Comparison of ENCODE assay signal across 21 cellular contexts in genomic region chr4:95087657-95088455, GRCh38.
A peak's percentile ranks its signal among the peaks of the same experiment; 100 is the strongest.
DNase-seq lines count a peak whose midpoint lies in the region; ATAC-seq, FAIRE-seq and TF ChIP-seq lines count a peak whose summit lies in the region.
"Had no signal": no experiment of that assay in that cellular context is flagged by ENCODE, and none has a peak within 500 bp of the region (broad histone marks: within the 10 kb centered on the region; RNA-seq: fewer than 3 reads in every experiment).

No MANE protein-coding gene starts in this region.

- BruUV-seq in Caco-2 (replicated peaks; lab: Mats Ljungman, UMichigan): no TSS peak

- ATAC-seq in heart left ventricle: no peak
- ATAC-seq: activated T-helper 17 cell treated with anti-CD3 and anti-CD28 coated beads, Interleukin-2, amount 50 U/mL, for 72 hours; naive thymus-derived CD8-positive, alpha-beta T cell had no signal

- FAIRE-seq in bronchial epithelial cell (lab: Jason Lieb, UNC): no peak
- FAIRE-seq: TTC549 had no signal

- 85 to 96% (median 91%) methylated on average over 2 of the region's 2 CpGs for WGBS in heart left ventricle, 4 donors

- POLR2A ChIA-PET in Caco-2 (lab: Charles Lee): no interaction called here

- intact Hi-C loops in Caco-2 (cut with micrococcal nuclease; ENCODE audit: unreplicated experiment): no loop called here
- intact Hi-C loops in heart left ventricle (cut with DNase I): no loop called here

- H3K4me3 Mint-ChIP-seq in Caco-2 (ENCODE audit: unreplicated experiment) (no peak overlapping the region), mesothelial cell of epicardium (no peak overlapping the region)
- H3K4me3 Mint-ChIP-seq: activated T-helper 17 cell treated with anti-CD3 and anti-CD28 coated beads, Interleukin-2, amount 50 U/mL, for 72 hours; naive thymus-derived CD8-positive, alpha-beta T cell had no signal

- CTCF ChIA-PET in Caco-2 (lab: Charles Lee): no interaction called here

- no peaks in the 10 kb centered on the region for H3K9me3 ChIP-seq in Caco-2
- no peaks in the 10 kb centered on the region for H3K9me3 ChIP-seq in heart left ventricle
- H3K9me3 ChIP-seq: esophagus squamous epithelium, right atrium auricular region, tibial nerve had no signal

- H3K27me3 ChIP-seq in Caco-2 (replicated peaks; ENCODE audit: control insufficient read depth, insufficient read depth, low read length): no peaks in the 10 kb centered on the region
- no peaks in the 10 kb centered on the region for H3K27me3 ChIP-seq in bronchial epithelial cell (ENCODE audit: control insufficient read depth, insufficient read depth, low read length)
- H3K27me3 ChIP-seq in heart left ventricle: no peaks in the 10 kb centered on the region
- H3K27me3 ChIP-seq: esophagus squamous epithelium, right atrium auricular region, tibial nerve had no signal

- no peak overlapping the region for H3K4me3 ChIP-seq in Caco-2 (ENCODE audit: low read depth, low read length)
- no peak overlapping the region for H3K4me3 ChIP-seq in bronchial epithelial cell (ENCODE audit: low read depth, low read length)
- no peak overlapping the region for H3K4me3 ChIP-seq in heart left ventricle
- H3K4me3 ChIP-seq: esophagus squamous epithelium, right atrium auricular region, tibial nerve had no signal

- H3K4me1 Mint-ChIP-seq in Caco-2 (ENCODE audit: low read depth, unreplicated experiment): peaks cover 35% of the 10 kb centered on the region
- H3K4me1 Mint-ChIP-seq in mesothelial cell of epicardium: peaks cover 43% of the 10 kb centered on the region

- H3K36me3 ChIP-seq in Caco-2 (ENCODE audit: control insufficient read depth, insufficient read depth, low read length): no peaks in the 10 kb centered on the region
- H3K36me3 ChIP-seq in bronchial epithelial cell (ENCODE audit: control insufficient read depth, insufficient read depth, low read length): no peaks in the 10 kb centered on the region
- no peaks in the 10 kb centered on the region for H3K36me3 ChIP-seq in heart left ventricle
- H3K36me3 ChIP-seq: esophagus squamous epithelium, right atrium auricular region, tibial nerve had no signal

- H3K4me1 ChIP-seq in Caco-2 (peaks cover 48% of the 10 kb centered on the region), heart left ventricle (no peaks in the 10 kb centered on the region)
- H3K4me1 ChIP-seq: right atrium auricular region had no signal

- no peaks in the 10 kb centered on the region for H3K9me3 Mint-ChIP-seq in Caco-2 (ENCODE audit: unreplicated experiment)
- peaks cover 4% of the 10 kb centered on the region for H3K9me3 Mint-ChIP-seq in mesothelial cell of epicardium
- H3K9me3 Mint-ChIP-seq: activated T-helper 17 cell treated with anti-CD3 and anti-CD28 coated beads, Interleukin-2, amount 50 U/mL, for 72 hours; naive thymus-derived CD8-positive, alpha-beta T cell had no signal

- no peak for TF ChIP-seq CTCF in Caco-2 (IDR thresholded peaks at IDR 0.05; ENCODE audit: insufficient read depth in 1 of 2, low read depth in 1 of 2, low read length in 1 of 2, severe bottlenecking in 1 of 2, unreplicated experiment in 1 of 2)
- TF ChIP-seq CTCF in bronchial epithelial cell (IDR thresholded peaks at IDR 0.05; ENCODE audit: insufficient read depth, low read length, severe bottlenecking): no peak
- no peak for TF ChIP-seq CTCF in mesothelial cell of epicardium (IDR thresholded peaks at IDR 0.05; ENCODE audit: unreplicated experiment)
- no peak for TF ChIP-seq CTCF in heart left ventricle (IDR thresholded peaks at IDR 0.05)

- H3K27ac Mint-ChIP-seq in Caco-2 (ENCODE audit: unreplicated experiment) (peak overlapping the region; percentile 67), mesothelial cell of epicardium (peak overlapping the region; percentile 2)
- H3K27ac Mint-ChIP-seq: activated T-helper 17 cell treated with anti-CD3 and anti-CD28 coated beads, Interleukin-2, amount 50 U/mL, for 72 hours had no signal

- DNase-seq in Caco-2 (no peak), LHCN-M2 (ENCODE audit: low read depth) (peak; percentile 31), bronchial epithelial cell (ENCODE audit: low read depth) (peak; percentile 58), mesothelial cell of epicardium (ENCODE audit: low spot score in 2 of 2, unreplicated experiment in 2 of 2) (no peak), NCI-H1048 (lab: John Stamatoyannopoulos, UW) (no peak), NCI-H510A (lab: John Stamatoyannopoulos, UW) (no peak), heart left ventricle (no peak)
- DNase-seq in activated naive CD4-positive, alpha-beta T cell treated with Interleukin-2 at 50 U/mL for 16 hours: no peak
- DNase-seq: AML-193; aorta; cortex of kidney; esophagus squamous epithelium; GOT3; naive thymus-derived CD8-positive, alpha-beta T cell; NCI-H1092; NCI-H345; stimulated activated CD4-positive, alpha-beta T cell treated with anti-CD3 and anti-CD28 coated beads, Interleukin-2, amount 100 ng/mL, for 48 hours had no signal

- no peak for TF ChIP-seq POLR2A in heart left ventricle (IDR thresholded peaks at IDR 0.05)

- H3K27me3 Mint-ChIP-seq in Caco-2 (ENCODE audit: insufficient read depth, unreplicated experiment) (no peaks in the 10 kb centered on the region), mesothelial cell of epicardium (ENCODE audit: low read depth) (no peaks in the 10 kb centered on the region)
- H3K27me3 Mint-ChIP-seq: naive thymus-derived CD8-positive, alpha-beta T cell had no signal

- H3K27ac ChIP-seq in heart left ventricle: no peak overlapping the region
- H3K27ac ChIP-seq: esophagus squamous epithelium, right atrium auricular region had no signal

- H3K36me3 Mint-ChIP-seq in Caco-2 (ENCODE audit: insufficient read depth, unreplicated experiment) (no peaks in the 10 kb centered on the region), mesothelial cell of epicardium (no peaks in the 10 kb centered on the region)
- H3K36me3 Mint-ChIP-seq: naive thymus-derived CD8-positive, alpha-beta T cell had no signal

Comparison
In these comparisons a context has a peak if more than half of its experiments do, and no peak if none do; other contexts are left out.
1. DNase-seq: peak in LHCN-M2 (single experiment) and bronchial epithelial cell (single experiment); none in Caco-2 (0 of 2), mesothelial cell of epicardium (0 of 2), NCI-H1048 (single experiment), activated naive CD4-positive, alpha-beta T cell treated with Interleukin-2 at 50 U/mL for 16 hours (single experiment), NCI-H510A (single experiment) and heart left ventricle (0 of 5).